16 cellular contexts compared by ENCODE assay signal in genomic region chr19:45764947-45765346, GRCh38. TPM values are rescaled to one million over a fixed set of nuclear protein-coding genes. Genes with fewer than 3 reads are reported as not detected.
DNase-seq lines count a peak whose midpoint lies in the region; ATAC-seq, FAIRE-seq and TF ChIP-seq lines count a peak whose summit lies in the region.
"Had no signal": no experiment of that assay in that cellular context is flagged by ENCODE, and none has a peak within 500 bp of the region (broad histone marks: within the 10 kb centered on the region; RNA-seq: fewer than 3 reads in every experiment).

No MANE protein-coding gene starts in this region.

- no peak for TF ChIP-seq CTCF in adrenal gland (IDR thresholded peaks at IDR 0.05)
- no peak for TF ChIP-seq CTCF in hepatocyte (IDR thresholded peaks at IDR 0.05; ENCODE audit: poor library complexity)
- TF ChIP-seq CTCF in prostate gland (IDR thresholded peaks at IDR 0.05), result no peak

- peaks cover 57% of the 10 kb centered on the region for H3K4me1 ChIP-seq in BLaER1
- peaks cover 7 to 19% of the 10 kb centered on the region in 2 donors for H3K4me1 ChIP-seq in adrenal gland (replicated peaks in 1 of 2)
- H3K4me1 ChIP-seq in hepatocyte (ENCODE audit: insufficient read depth), result peaks cover 34% of the 10 kb centered on the region
- H3K4me1 ChIP-seq in prostate gland (replicated peaks), result peaks cover 29% of the 10 kb centered on the region

- H3K9me3 ChIP-seq in BLaER1, result no peaks in the 10 kb centered on the region
- no peaks in the 10 kb centered on the region for H3K9me3 ChIP-seq in adrenal gland (replicated peaks in 1 of 3)
- H3K9me3 ChIP-seq in hepatocyte (ENCODE audit: low read depth), result no peaks in the 10 kb centered on the region
- H3K9me3 ChIP-seq in prostate gland, result no peaks in the 10 kb centered on the region

- H3K4me3 ChIP-seq in BLaER1 (no peak overlapping the region), adrenal gland (no peak overlapping the region), hepatocyte (no peak overlapping the region), prostate gland (no peak overlapping the region)

- H3K9me2 ChIP-seq in hepatocyte (replicated peaks; ENCODE audit: insufficient read depth), result no peaks in the 10 kb centered on the region

- H4K20me1 ChIP-seq in BLaER1 (no peaks in the 10 kb centered on the region; the same call in 1 of the 2 replicates), hepatocyte (ENCODE audit: insufficient read depth, poor library complexity, severe bottlenecking) (no peaks in the 10 kb centered on the region)

- 31 to 47% (median 38%) methylated on average over 3 to 10 of the region's 10 CpGs for WGBS in adrenal gland, 4 donors
- WGBS in hepatocyte (ENCODE audit: low lambda C conversion rate, missing lambda C conversion rate), result 36% methylated on average over 9 of the region's 10 CpGs
- WGBS in prostate gland, result 53% methylated on average over 10 of the region's 10 CpGs

- no peaks in the 10 kb centered on the region for H3K36me3 ChIP-seq in BLaER1
- no peaks in the 10 kb centered on the region for H3K36me3 ChIP-seq in adrenal gland (replicated peaks in 1 of 2)
- no peaks in the 10 kb centered on the region for H3K36me3 ChIP-seq in hepatocyte (replicated peaks; ENCODE audit: insufficient read depth, low read depth)
- no peaks in the 10 kb centered on the region for H3K36me3 ChIP-seq in prostate gland

- H3K4me2 ChIP-seq in BLaER1, result peak overlapping the region; percentile 54; the same call in 1 of the 2 replicates
- peak overlapping the region; percentile 57 for H3K4me2 ChIP-seq in hepatocyte
- H3K4me2 ChIP-seq: KMS-11 had no signal

- peaks cover 19% of the 10 kb centered on the region for H3K27me3 ChIP-seq in BLaER1
- no peaks in the 10 kb centered on the region for H3K27me3 ChIP-seq in adrenal gland
- H3K27me3 ChIP-seq in hepatocyte, result no peaks in the 10 kb centered on the region
- H3K27me3 ChIP-seq in prostate gland (replicated peaks; ENCODE audit: insufficient read depth), result no peaks in the 10 kb centered on the region

- H3K79me2 ChIP-seq in hepatocyte, result peaks cover 34% of the 10 kb centered on the region

- intact Hi-C loops in adrenal gland (cut with DNase I), result loop anchor here in 1 of 2 donors (5.0 kb wide), 1 partner anchor 53 kb away; no protein-coding TSS in a partner anchor
- intact Hi-C loops in prostate gland (cut with DNase I), result loop anchor here (5.0 kb wide), 2 partner anchors 48 to 73 kb away; partner anchors contain the start of genes QPCTL and SNRPD2

- no peak overlapping the region for H3K9ac ChIP-seq in BLaER1
- H3K9ac ChIP-seq: KMS-11 had no signal

- no peak overlapping the region for H3K27ac ChIP-seq in BLaER1
- H3K27ac ChIP-seq in adrenal gland, result peak overlapping the region in 3 of 5 donors; percentile 3 to 94 (median 8)
- peak overlapping the region; percentile 69 for H3K27ac ChIP-seq in hepatocyte
- peak overlapping the region; percentile 36 to 99 for H3K27ac ChIP-seq in prostate gland
- H3K27ac ChIP-seq: KMS-11 had no signal

- no peak for FAIRE-seq in urothelium cell line (lab: Jason Lieb, UNC)

- no peak for DNase-seq in adrenal gland
- DNase-seq in hepatocyte (ENCODE audit: low spot score), result no peak
- DNase-seq in prostate gland (ENCODE audit: low spot score), result no peak
- no peak for DNase-seq in urothelium cell line (ENCODE audit: low spot score)
- DNase-seq in NCI-H1436 (lab: John Stamatoyannopoulos, UW), result no peak
- DNase-seq: activated CD4-positive, alpha-beta T cell treated with anti-CD3 and anti-CD28 coated beads, Interleukin-2, amount 10 ng/mL, durations not matched to agents 24 days and 14 days; activated T-cell treated with anti-CD3 and anti-CD28 coated beads, Interleukin-2, amount 50 U/mL, for 48 hours; DMS153; naive B cell; NCI-H1694 treated with DMSO at 0.1 percent for 48 hours; NCI-H526 had no signal

- TF ChIP-seq POLR2A in adrenal gland (IDR thresholded peaks at IDR 0.05), result no peak
- no peak for TF ChIP-seq POLR2A in prostate gland (IDR thresholded peaks at IDR 0.05)

- H2AFZ ChIP-seq in hepatocyte, result no peak overlapping the region

- ATAC-seq in GM21529 (IDR thresholded peaks at IDR 0.05; ENCODE audit: unreplicated experiment) (no peak), HG03280 (IDR thresholded peaks at IDR 0.05; ENCODE audit: unreplicated experiment) (no peak)

RNA-seq across cellular contexts. Expression of gene SIX5, which starts 4.1 kb away (rescaled TPM):
- 10 to 100 TPM; 12.5 to 67.6 (median 27.1) TPM for total RNA-seq in adrenal gland
- 10 to 100 TPM in 2 of 3 donors, 1 to 10 TPM in 1; 6.2 to 69.1 (median 32.9) TPM for polyA plus RNA-seq in adrenal gland
- 12.1 and 17.0 TPM in 2 replicates for total RNA-seq in hepatocyte
- 12.6 and 15.6 TPM in 2 replicates for polyA plus RNA-seq in hepatocyte
- total RNA-seq in prostate gland, result 10 to 100 TPM; 33.7 to 37.5 TPM

RNA-seq across cellular contexts. Expression of gene DMPK, which starts 17.3 kb away (rescaled TPM):
- total RNA-seq in adrenal gland (100 to 1,000 TPM in 5 of 8 donors, 10 to 100 TPM in 3; 89.1 to 197 (median 116) TPM), hepatocyte (25.2 and 71.4 TPM in 2 replicates), prostate gland (10 to 100 TPM; 52.8 to 88.2 TPM)
- polyA plus RNA-seq in adrenal gland (100 to 1,000 TPM in 2 of 3 donors, 10 to 100 TPM in 1; 76.8 to 748 (median 185) TPM), hepatocyte (46.0 and 60.7 TPM in 2 replicates)

RNA-seq across cellular contexts. Expression of gene DMWD, which starts 27.7 kb away (rescaled TPM):
- 10 to 100 TPM; 29.2 to 59.5 (median 36.0) TPM for total RNA-seq in adrenal gland
- polyA plus RNA-seq in adrenal gland, result 10 to 100 TPM; 14.2 to 91.5 (median 16.7) TPM
- total RNA-seq in hepatocyte, result 18.3 and 23.7 TPM in 2 replicates
- 70.1 and 95.8 TPM in 2 replicates for polyA plus RNA-seq in hepatocyte
- 10 to 100 TPM; 35.5 to 96.7 TPM for total RNA-seq in prostate gland

RNA-seq across cellular contexts. Expression of gene MEIOSIN, which starts 31.7 kb away (rescaled TPM):
- total RNA-seq in adrenal gland (not detected), hepatocyte (not detected in 2 replicates), prostate gland (1 to 10 TPM in 1 of 2 donors, not detected in 1; 1.8 TPM)
- polyA plus RNA-seq in adrenal gland (under 1 TPM in 2 of 3 donors, not detected in 1; 0.03 to 0.05 TPM), hepatocyte (not detected in 2 replicates)
- total RNA-seq: activated CD4-positive, alpha-beta T cell treated with anti-CD3 and anti-CD28 coated beads, Interleukin-2, amount 10 ng/mL, durations not matched to agents 24 days and 14 days; dermis microvascular lymphatic vessel endothelial cell had no signal

RNA-seq across cellular contexts. Expression of gene FBXO46, which starts 34.3 kb away (rescaled TPM):
- total RNA-seq in adrenal gland (10 to 100 TPM in 7 of 8 donors, 1 to 10 TPM in 1; 5.7 to 25.6 (median 12.0) TPM), hepatocyte (4.6 and 7.5 TPM in 2 replicates), prostate gland (10 to 100 TPM; 21.8 to 26.7 TPM)
- polyA plus RNA-seq in adrenal gland (10 to 100 TPM in 1 of 3 donors, 1 to 10 TPM in 2; 3.2 to 19.5 (median 9.1) TPM), hepatocyte (13.3 and 14.8 TPM in 2 replicates)
